In genomic region chr9:91422832-91423711, GRCh38 we compare ENCODE assay signal across 1 cellular context.
TF ChIP-seq lines count a peak whose summit lies in the region.

No MANE protein-coding gene starts in this region.

TF ChIP-seq in WTC11, 78 proteins besides CTCF, POLR2A, EP300 and RAD21 (continued from another document):
- TF ChIP-seq PRDM15 (CRISPR knock-in tag; IDR thresholded peaks at IDR 0.05) = no peak
- TF ChIP-seq ETV6 (CRISPR knock-in tag; IDR thresholded peaks at IDR 0.05) = no peak
- no peak for TF ChIP-seq STAT6 (CRISPR knock-in tag; conservative IDR thresholded peaks at IDR 0.05; ENCODE audit: low read depth)
- no peak for TF ChIP-seq ZNF219 (CRISPR knock-in tag; IDR thresholded peaks at IDR 0.05; ENCODE audit: borderline replicate concordance)
- TF ChIP-seq ZNF423 (CRISPR knock-in tag; IDR thresholded peaks at IDR 0.05) = no peak; the same call in 1 of the 2 replicates
- no peak for TF ChIP-seq CREM (CRISPR knock-in tag; IDR thresholded peaks at IDR 0.05)
- no peak for TF ChIP-seq ZBTB43 (CRISPR knock-in tag; IDR thresholded peaks at IDR 0.05)
- no peak for TF ChIP-seq FOXP1 (CRISPR knock-in tag; IDR thresholded peaks at IDR 0.05; ENCODE audit: borderline replicate concordance)
- TF ChIP-seq MYBL2 (CRISPR knock-in tag; IDR thresholded peaks at IDR 0.05) = no peak
- TF ChIP-seq CREB1 (CRISPR knock-in tag; IDR thresholded peaks at IDR 0.05) = no peak
- TF ChIP-seq ZMAT4 (CRISPR knock-in tag; IDR thresholded peaks at IDR 0.05) = no peak
- no peak for TF ChIP-seq GRHL2 (CRISPR knock-in tag; IDR thresholded peaks at IDR 0.05; ENCODE audit: insufficient replicate concordance, severe bottlenecking)
- no peak for TF ChIP-seq ZNF396 (CRISPR knock-in tag; IDR thresholded peaks at IDR 0.05; ENCODE audit: borderline replicate concordance)
TF ChIP-seq in WTC11: peak in this region for 0.
